In the genomic region with DNA sequence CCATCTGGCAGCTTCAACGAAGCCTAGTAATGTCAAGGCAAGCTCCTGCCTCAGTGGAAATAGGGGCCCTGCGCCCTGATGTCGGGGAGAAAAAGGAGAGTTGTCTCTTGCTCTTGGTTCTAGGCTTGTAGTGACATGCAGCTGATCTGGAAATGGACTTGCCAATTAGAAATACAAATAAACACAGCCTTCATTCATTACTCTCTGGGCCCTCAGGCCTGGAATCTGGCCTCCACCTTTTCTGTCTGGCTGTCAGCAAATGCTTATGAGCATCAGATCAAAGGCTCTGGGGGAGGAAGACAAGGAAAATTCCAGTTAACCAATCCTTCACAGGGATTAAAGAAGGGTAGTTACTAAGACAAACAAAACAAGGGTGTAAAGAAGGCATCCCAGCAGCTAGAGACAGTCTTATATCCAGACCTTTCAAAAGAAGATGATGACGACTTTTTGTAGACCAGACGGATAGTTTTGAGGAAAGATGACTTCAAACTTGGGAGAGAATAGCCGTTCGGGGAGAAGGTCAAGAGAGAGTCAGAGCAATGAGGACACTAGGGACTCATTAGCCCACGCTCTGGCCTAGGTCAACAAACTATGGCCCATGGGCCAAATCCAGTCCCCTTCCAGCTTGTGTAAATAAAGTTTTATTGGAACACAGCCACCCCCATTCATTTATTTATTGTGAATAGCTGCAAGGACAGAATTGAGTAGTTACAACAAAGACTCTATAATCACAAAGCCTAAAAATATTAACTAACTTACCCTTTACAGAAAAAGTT, we compare ENCODE assay signal across 21 cellular contexts. TPM values are rescaled to one million over a fixed set of nuclear protein-coding genes. Genes with fewer than 3 reads are reported as not detected.
DNase-seq lines count a peak whose midpoint lies in the region; ATAC-seq and TF ChIP-seq lines count a peak whose summit lies in the region.
"Had no signal": no experiment of that assay in that cellular context is flagged by ENCODE, and none has a peak within 500 bp of the region (broad histone marks: within the 10 kb centered on the region; RNA-seq: fewer than 3 reads in every experiment).

No MANE protein-coding gene starts in this region.

- H3K9ac ChIP-seq in adipocyte (ENCODE audit: low read length) = no peak overlapping the region

- no peaks in the 10 kb centered on the region for H3K27me3 ChIP-seq in adipocyte (replicated peaks; ENCODE audit: control insufficient read depth, insufficient read depth, low read length)
- no peaks in the 10 kb centered on the region for H3K27me3 ChIP-seq in foreskin keratinocyte
- H3K27me3 ChIP-seq: gastrocnemius medialis, stomach, upper lobe of left lung had no signal

- H3K36me3 ChIP-seq in HEK293 (ENCODE audit: control insufficient read depth in 2 of 2, insufficient read depth in 1 of 2, low read length in 2 of 2) = no peaks in the 10 kb centered on the region
- H3K36me3 ChIP-seq in adipocyte (ENCODE audit: control insufficient read depth, insufficient read depth, low read length, severe bottlenecking) = no peaks in the 10 kb centered on the region
- H3K36me3 ChIP-seq: gastrocnemius medialis, upper lobe of left lung had no signal

- H3K27ac ChIP-seq in HEK293 (ENCODE audit: extremely low read depth, low read depth, low read length) (no peak overlapping the region), foreskin keratinocyte (no peak overlapping the region)
- H3K27ac ChIP-seq: gastrocnemius medialis, psoas muscle, stomach, upper lobe of left lung had no signal

- TF ChIP-seq CTCF in HEK293 (tag by site-specific recombination; IDR thresholded peaks at IDR 0.05) (no peak), foreskin keratinocyte (conservative IDR thresholded peaks at IDR 0.05) (no peak)

- H3K4me3 ChIP-seq in HEK293 (ENCODE audit: low read depth, low read length) = no peak overlapping the region
- no peak overlapping the region for H3K4me3 ChIP-seq in adipocyte (ENCODE audit: low read length)
- H3K4me3 ChIP-seq: gastrocnemius medialis, psoas muscle, stomach, upper lobe of left lung had no signal

- DNase-seq in adipocyte (ENCODE audit: low read depth) (peak; percentile 39), foreskin keratinocyte (peak; percentile 42 to 62), midbrain (lab: John Stamatoyannopoulos, UW) (peak; percentile 28), DMS114 treated with DMSO at 0.1 percent for 48 hours (lab: John Stamatoyannopoulos, UW; ENCODE audit: unreplicated experiment) (no peak), SW 1271 (lab: John Stamatoyannopoulos, UW) (no peak)
- DNase-seq: activated CD4-positive, alpha-beta T cell treated with anti-CD3 and anti-CD28 coated beads for 36 hours; CD8-positive, alpha-beta memory T cell; cortex of kidney; gastrocnemius medialis; GOT3; KBM-7; NCI-H2029 treated with DMSO at 0.1 percent for 48 hours; NCI-H510A; psoas muscle; SHP77; stimulated activated CD4-positive, alpha-beta T cell treated with anti-CD3 and anti-CD28 coated beads, Interleukin-4, amount 100 ng/mL, for 4 hours; stomach; upper lobe of left lung had no signal

- POLR2A ChIA-PET in HEK293 (lab: Yijun Ruan, JAX) = no interaction called here

- no peaks in the 10 kb centered on the region for H3K9me3 ChIP-seq in HEK293 (ENCODE audit: control insufficient read depth, insufficient read depth, low read depth, low read length)
- no peaks in the 10 kb centered on the region for H3K9me3 ChIP-seq in adipocyte (ENCODE audit: control insufficient read depth, low read length)
- H3K9me3 ChIP-seq: gastrocnemius medialis, psoas muscle, stomach, upper lobe of left lung had no signal

- no peaks in the 10 kb centered on the region for H3K4me1 ChIP-seq in HEK293 (ENCODE audit: control insufficient read depth, insufficient read depth, low read length)
- H3K4me1 ChIP-seq in adipocyte (ENCODE audit: control insufficient read depth, insufficient read depth, low read length) = peaks cover 20% of the 10 kb centered on the region
- H3K4me1 ChIP-seq in foreskin keratinocyte = no peaks in the 10 kb centered on the region
- H3K4me1 ChIP-seq: stomach had no signal

- CTCF ChIA-PET in HEK293 (lab: Yijun Ruan, JAX) = interaction anchor here (0.6 kb wide), 1 partner anchor 116 kb away, joined by 4 read pairs; no protein-coding TSS in a partner anchor

- no peak for ATAC-seq in foreskin keratinocyte
- no peak for ATAC-seq in HG02623 (IDR thresholded peaks at IDR 0.05; ENCODE audit: unreplicated experiment)
- ATAC-seq: activated CD4-positive, alpha-beta T cell treated with anti-CD3 and anti-CD28 coated beads for 36 hours; activated naive CD4-positive, alpha-beta T cell treated with anti-CD3 and anti-CD28 coated beads, Interleukin-2, amount 50 U/mL, for 72 hours; gastrocnemius medialis had no signal

TF ChIP-seq in HEK293, 187 proteins besides CTCF, POLR2A, EP300 and RAD21:
- TF ChIP-seq ZNF114 (tag by site-specific recombination; IDR thresholded peaks at IDR 0.05) = no peak
- TF ChIP-seq TCF7L2 (IDR thresholded peaks at IDR 0.05; ENCODE audit: borderline replicate concordance, low read depth, low read length) = peak; percentile 94
- TF ChIP-seq TRIM28 (IDR thresholded peaks at IDR 0.05; ENCODE audit: borderline replicate concordance, low read length) = peak; percentile 11; the same call in 1 of the 2 replicates

RNA-seq across cellular contexts. Expression of gene TRIM32, which starts 33.3 kb away (rescaled TPM):
- 21.3 and 24.6 TPM in 2 replicates for total RNA-seq in foreskin keratinocyte
- 9.0 and 10.0 TPM in 2 replicates for polyA plus RNA-seq in foreskin keratinocyte

Comparison
In these comparisons a context has a peak if more than half of its experiments do, and no peak if none do; other contexts are left out.
1. DNase-seq: peak in adipocyte (single experiment), foreskin keratinocyte (2 of 2) and midbrain (single experiment); none in DMS114 treated with DMSO at 0.1 percent for 48 hours (single experiment) and SW 1271 (0 of 2).